17 cellular contexts compared by ENCODE assay signal in genomic region chr9:68872026-68872501, GRCh38.
DNase-seq lines count a peak whose midpoint lies in the region; ATAC-seq, FAIRE-seq and TF ChIP-seq lines count a peak whose summit lies in the region.
"Had no signal": no experiment of that assay in that cellular context is flagged by ENCODE, and none has a peak within 500 bp of the region (broad histone marks: within the 10 kb centered on the region; RNA-seq: fewer than 3 reads in every experiment).

No MANE protein-coding gene starts in this region.

- H3K14ac ChIP-seq in H1 (ENCODE audit: insufficient read length), result no peak overlapping the region

- H4K91ac ChIP-seq in H1 (replicated peaks; ENCODE audit: insufficient read length, low read length), result peak overlapping the region; percentile 99

- H3K36me3 ChIP-seq in H1 (ENCODE audit: control insufficient read depth in 2 of 4, insufficient read depth in 4 of 4, low read length in 3 of 4), result no peaks in the 10 kb centered on the region
- no peaks in the 10 kb centered on the region for H3K36me3 ChIP-seq in lower lobe of right lung
- H3K36me3 ChIP-seq: brain microvascular endothelial cell, SJSA1 had no signal

- POLR2A ChIA-PET in H1 (lab: Charles Lee; ENCODE audit: partially characterized antibody), result interaction anchor here (0.7 to 1.9 kb wide), 7 partner anchors 9 to 192 kb away, joined by 3 to 11 read pairs (median 3); no protein-coding TSS in a partner anchor

- CTCF ChIA-PET in H1 (lab: Charles Lee; ENCODE audit: partially characterized antibody), result interaction anchor here (1.3 kb wide), 2 partner anchors 130 to 321 kb away, joined by 3 to 4 read pairs; no protein-coding TSS in a partner anchor

- no peaks in the 10 kb centered on the region for H4K20me1 ChIP-seq in H1 (replicated peaks in 1 of 2; ENCODE audit: control insufficient read depth in 1 of 2, insufficient read depth in 2 of 2, low read length in 2 of 2)

- no peak for TF ChIP-seq CTCF in H1 (IDR thresholded peaks at IDR 0.05; ENCODE audit: control extremely low read depth in 1 of 3, insufficient read depth in 1 of 3, low read depth in 1 of 3, low read length in 3 of 3)
- no peak for TF ChIP-seq CTCF in lower lobe of right lung (IDR thresholded peaks at IDR 0.05)

- peak overlapping the region; percentile 44 to 61 for H3K4me2 ChIP-seq in H1 (ENCODE audit: insufficient read depth in 1 of 2, low read depth in 2 of 2, low read length in 2 of 2)
- H3K4me2 ChIP-seq: A549 had no signal

- H3K23ac ChIP-seq in H1 (ENCODE audit: insufficient read length), result no peak overlapping the region

- peak overlapping the region; percentile 99 for H2BK5ac ChIP-seq in H1 (ENCODE audit: low read depth, low read length)

- H3K23me2 ChIP-seq in H1 (ENCODE audit: low read depth, low read length), result no peaks in the 10 kb centered on the region

- H3K27me3 ChIP-seq in H1 (replicated peaks in 1 of 4; ENCODE audit: control insufficient read depth in 3 of 4, extremely low read depth in 1 of 4, insufficient read depth in 3 of 4, low read length in 3 of 4) (no peaks in the 10 kb centered on the region), lower lobe of right lung (ENCODE audit: low read depth) (no peaks in the 10 kb centered on the region)
- H3K27me3 ChIP-seq: brain microvascular endothelial cell, SJSA1 had no signal

- TF ChIP-seq RAD21 in H1 (IDR thresholded peaks at IDR 0.05 in 1 of 2, conservative IDR thresholded peaks at IDR 0.05 in 1 of 2; ENCODE audit: low read depth in 2 of 2, low read length in 2 of 2), result peak in 1 of 2 experiments; percentile 13; a peak in 2 of 4 replicates

- H3K79me1 ChIP-seq in H1 (ENCODE audit: low read depth, low read length), result no peaks in the 10 kb centered on the region

- H3K9me3 ChIP-seq in H1 (ENCODE audit: insufficient read depth in 2 of 2, low read depth in 1 of 2, low read length in 1 of 2) (no peaks in the 10 kb centered on the region), lower lobe of right lung (no peaks in the 10 kb centered on the region)
- H3K9me3 ChIP-seq: A549, SJSA1 had no signal

- H2BK12ac ChIP-seq in H1 (ENCODE audit: low read depth, low read length), result peak overlapping the region; percentile 100

- 1% methylated on average over 8 of the region's 8 CpGs; no CpG with 5 or more reads in 1 of the 2 experiments for WGBS in H1 (ENCODE audit: extremely low coverage in 1 of 2, insufficient coverage in 1 of 2, insufficient read length in 1 of 2, insufficient replicate concordance in 2 of 2, low coverage in 1 of 2, low lambda C conversion rate in 2 of 2, missing lambda C conversion rate in 1 of 2), 2 experiments

- peak overlapping the region; percentile 99; the same call in 1 of the 2 replicates for H2AK5ac ChIP-seq in H1 (ENCODE audit: low read depth, low read length)

- no peaks in the 10 kb centered on the region for H3K79me2 ChIP-seq in H1 (ENCODE audit: control insufficient read depth in 1 of 2, insufficient read depth in 2 of 2, low read length in 2 of 2)

- DNase-seq in NCI-H748 (lab: John Stamatoyannopoulos, UW; ENCODE audit: unreplicated experiment), result peak; percentile 62
- no peak for DNase-seq in NCI-H748 treated with DMSO at 0.1 percent for 48 hours (lab: John Stamatoyannopoulos, UW)
- peak; percentile 75 to 93 for DNase-seq in H1 (ENCODE audit: low read depth in 1 of 2, low spot score in 2 of 2)
- DNase-seq in lower lobe of right lung, result no peak
- DNase-seq in activated CD8-positive, alpha-beta memory T cell treated with anti-CD3 and anti-CD28 coated beads, Interleukin-2, amount 50 U/mL, for 4 hours, result no peak
- no peak for DNase-seq in SKM-1 treated with dmso at 0.1 percent for 144 hours (lab: John Stamatoyannopoulos, UW; ENCODE audit: unreplicated experiment)
- DNase-seq: activated gamma-delta T cell treated with Interleukin-2 at 50 U/mL for 16 hours; brain microvascular endothelial cell; CD8-positive, alpha-beta T cell; effector memory CD8-positive, alpha-beta T cell; NCI-H1105 had no signal

- peak overlapping the region; percentile 99 for H2BK20ac ChIP-seq in H1 (ENCODE audit: low read length)

- peak overlapping the region; percentile 95 for H4K5ac ChIP-seq in H1 (ENCODE audit: insufficient read length, low read depth, low read length)

- H3K56ac ChIP-seq in H1 (replicated peaks; ENCODE audit: insufficient read length, low read depth, low read length), result peak overlapping the region; percentile 55

- TF ChIP-seq EP300 in H1 (IDR thresholded peaks at IDR 0.05; ENCODE audit: borderline replicate concordance in 1 of 2, low read depth in 2 of 2, low read length in 2 of 2), result peak in 1 of 2 experiments; percentile 96; a peak in 2 of 3 replicates

- H3K4ac ChIP-seq in H1 (replicated peaks; ENCODE audit: insufficient read length, low read depth, low read length), result peak overlapping the region; percentile 30

- H3K18ac ChIP-seq in H1 (ENCODE audit: extremely low read depth, low read length), result peak overlapping the region; percentile 99

- H3K4me3 ChIP-seq in H1 (ENCODE audit: extremely low read depth in 1 of 4, insufficient read depth in 2 of 4, low read depth in 3 of 4, low read length in 4 of 4), result peak overlapping the region in 1 of 4 experiments; percentile 33; a peak in 1 of 8 replicates
- H3K4me3 ChIP-seq in lower lobe of right lung, result no peak overlapping the region
- H3K4me3 ChIP-seq: A549, SJSA1, skin epidermis had no signal

- peaks cover 2 to 38% (median 26%) of the 10 kb centered on the region in 4 experiments; a peak in 6 of 7 replicates for H3K4me1 ChIP-seq in H1 (replicated peaks in 1 of 4; ENCODE audit: control insufficient read depth in 3 of 4, insufficient read depth in 4 of 4, low read length in 3 of 4)
- peaks cover 6% of the 10 kb centered on the region for H3K4me1 ChIP-seq in lower lobe of right lung
- H3K4me1 ChIP-seq: A549, SJSA1 had no signal

- peak overlapping the region; percentile 92; the same call in 1 of the 2 replicates for H4K8ac ChIP-seq in H1 (ENCODE audit: extremely low read depth, insufficient read depth, low read length)

- H3K9ac ChIP-seq in H1 (replicated peaks in 1 of 4; ENCODE audit: extremely low read depth in 1 of 4, low read depth in 3 of 4, low read length in 3 of 4), result peak overlapping the region in 2 of 4 experiments; percentile 1 to 52; a peak in 3 of 7 replicates

- TF ChIP-seq POLR2A in H1 (IDR thresholded peaks at IDR 0.05; ENCODE audit: control extremely low read depth in 1 of 2, low read depth in 2 of 2, low read length in 2 of 2), result peak in 1 of 2 experiments; percentile 75; a peak in 2 of 3 replicates

- ATAC-seq in lower lobe of right lung (no peak), HG03025 (IDR thresholded peaks at IDR 0.05; ENCODE audit: low FRiP score, unreplicated experiment) (no peak), GM18858 (IDR thresholded peaks at IDR 0.05; ENCODE audit: unreplicated experiment) (no peak)
- ATAC-seq: A549; CD8-positive, alpha-beta T cell; effector memory CD8-positive, alpha-beta T cell; left lobe of liver had no signal

- H2BK120ac ChIP-seq in H1 (replicated peaks; ENCODE audit: low read depth, low read length), result peak overlapping the region; percentile 99

- no peak overlapping the region for H2AFZ ChIP-seq in H1 (ENCODE audit: low read length)

- peak overlapping the region; percentile 93 for H3K27ac ChIP-seq in H1 (ENCODE audit: low read depth, low read length)
- H3K27ac ChIP-seq in lower lobe of right lung, result peak overlapping the region; percentile 15
- H3K27ac ChIP-seq: A549, brain microvascular endothelial cell, SJSA1, skin epidermis had no signal

- intact Hi-C loops in lower lobe of right lung (cut with DNase I), result no loop called here

- H2BK15ac ChIP-seq in H1 (ENCODE audit: low read length), result no peak overlapping the region

- FAIRE-seq in H1 (lab: Jason Lieb, UNC), result peak; percentile 99
- FAIRE-seq: A549 had no signal

TF ChIP-seq in H1, 55 proteins besides CTCF, POLR2A, EP300 and RAD21 (continues in another document):
- TF ChIP-seq CBX8 (IDR thresholded peaks at IDR 0.05; ENCODE audit: borderline replicate concordance, low read depth, low read length), result no peak
- TF ChIP-seq BRCA1 (IDR thresholded peaks at IDR 0.05; ENCODE audit: low read depth, low read length), result no peak
- no peak for TF ChIP-seq SRF (IDR thresholded peaks at IDR 0.05; ENCODE audit: low read depth, low read length)
- peak; percentile 58; the same call in 1 of the 2 replicates for TF ChIP-seq KDM1A (IDR thresholded peaks at IDR 0.05; ENCODE audit: borderline replicate concordance, low read length)
- peak; percentile 80 for TF ChIP-seq ASH2L (IDR thresholded peaks at IDR 0.05; ENCODE audit: low read length)
- TF ChIP-seq CREB1 (IDR thresholded peaks at IDR 0.05), result 0 out of 2 replicates have a peak, but pooled peaks have one; percentile 12
- TF ChIP-seq TAF1 (IDR thresholded peaks at IDR 0.05; ENCODE audit: low read depth, low read length), result peak; percentile 68
- TF ChIP-seq RFX5 (IDR thresholded peaks at IDR 0.05; ENCODE audit: borderline replicate concordance, low read depth, low read length), result no peak
- no peak for TF ChIP-seq SIX5 (IDR thresholded peaks at IDR 0.05; ENCODE audit: low read depth, low read length)
- peak; percentile 81 for TF ChIP-seq MAX (IDR thresholded peaks at IDR 0.05)
- peak; percentile 92 for TF ChIP-seq POU5F1 (IDR thresholded peaks at IDR 0.05; ENCODE audit: low read depth, low read length)
- no peak for TF ChIP-seq HDAC6 (IDR thresholded peaks at IDR 0.05; ENCODE audit: low read depth, low read length)
- no peak for TF ChIP-seq RNF2 (IDR thresholded peaks at IDR 0.05; ENCODE audit: borderline replicate concordance, low read depth, low read length, missing control alignments, poor library complexity, severe bottlenecking)
- no peak for TF ChIP-seq EZH2 (IDR thresholded peaks at IDR 0.05; ENCODE audit: low read depth, low read length, severe bottlenecking)
- TF ChIP-seq FOSL1 (IDR thresholded peaks at IDR 0.05; ENCODE audit: insufficient read depth, low read depth, low read length), result no peak
- TF ChIP-seq GABPA (IDR thresholded peaks at IDR 0.05; ENCODE audit: borderline replicate concordance, insufficient read depth, low read length), result no peak
- TF ChIP-seq RXRA (IDR thresholded peaks at IDR 0.05; ENCODE audit: insufficient read depth, low read depth, low read length), result 0 out of 2 replicates have a peak, but pooled peaks have one; percentile 40
- TF ChIP-seq JUND (IDR thresholded peaks at IDR 0.05; ENCODE audit: low read length), result no peak
- TF ChIP-seq CHD2 (IDR thresholded peaks at IDR 0.05; ENCODE audit: low read length), result no peak
- no peak for TF ChIP-seq NRF1 (IDR thresholded peaks at IDR 0.05; ENCODE audit: low read depth, low read length)
- no peak for TF ChIP-seq KDM4A (IDR thresholded peaks at IDR 0.05; ENCODE audit: low read depth, low read length, severe bottlenecking)
- TF ChIP-seq TAF7 (optimal IDR thresholded peaks at IDR 0.05; ENCODE audit: borderline replicate concordance, low read depth, low read length), result no peak
- TF ChIP-seq MAFK (IDR thresholded peaks at IDR 0.05; ENCODE audit: low read depth, low read length), result no peak

Comparison
In these comparisons a context has a peak if more than half of its experiments do, and no peak if none do; other contexts are left out.
1. DNase-seq: peak in NCI-H748 (single experiment) and H1 (2 of 2); none in NCI-H748 treated with DMSO at 0.1 percent for 48 hours (single experiment), lower lobe of right lung (single experiment), activated CD8-positive, alpha-beta memory T cell treated with anti-CD3 and anti-CD28 coated beads, Interleukin-2, amount 50 U/mL, for 4 hours (single experiment) and SKM-1 treated with dmso at 0.1 percent for 144 hours (single experiment).